Comparison of ENCODE assay signal across 8 cellular contexts in genomic region chr11:61158691-61159381, GRCh38. TPM values are rescaled to one million over a fixed set of nuclear protein-coding genes. Genes with fewer than 3 reads are reported as not detected.
DNase-seq lines count a peak whose midpoint lies in the region; ATAC-seq and TF ChIP-seq lines count a peak whose summit lies in the region.

No MANE protein-coding gene starts in this region.

- H3K4me3 ChIP-seq in HCT116 (replicated peaks in 1 of 2; ENCODE audit: low read depth in 1 of 2, low read length in 2 of 2) (no peak overlapping the region), brain microvascular endothelial cell (ENCODE audit: low read depth, low read length) (no peak overlapping the region), mucosa of stomach (ENCODE audit: low read length) (no peak overlapping the region), lower leg skin (ENCODE audit: low read depth, poor library complexity, severe bottlenecking) (no peak overlapping the region)

- ATAC-seq in HCT116 = no peak
- ATAC-seq in GM21717 (IDR thresholded peaks at IDR 0.05; ENCODE audit: unreplicated experiment) = no peak

- no peak overlapping the region for H3K9ac ChIP-seq in HCT116 (ENCODE audit: low read length)
- H3K9ac ChIP-seq in mucosa of stomach (ENCODE audit: low read length) = peak overlapping the region; percentile 22

- peaks cover 5 to 8% of the 10 kb centered on the region in 2 experiments; a peak in 2 of 4 replicates for H3K9me3 ChIP-seq in HCT116 (ENCODE audit: control insufficient read depth in 1 of 2, insufficient read depth in 1 of 2, low read depth in 1 of 2, low read length in 2 of 2)
- H3K9me3 ChIP-seq in mucosa of stomach (ENCODE audit: control insufficient read depth, low read length) = no peaks in the 10 kb centered on the region

- no peaks in the 10 kb centered on the region for H3K9me2 ChIP-seq in HCT116 (ENCODE audit: insufficient read depth)

- no peak for TF ChIP-seq POLR2A in HCT116 (IDR thresholded peaks at IDR 0.05; ENCODE audit: borderline replicate concordance, extremely low read depth, insufficient read depth, insufficient read length)
- no peak for TF ChIP-seq POLR2A in lower leg skin (IDR thresholded peaks at IDR 0.05)

- H3K4me1 ChIP-seq in HCT116 (ENCODE audit: control insufficient read depth in 1 of 2, insufficient read depth in 2 of 2, low read length in 2 of 2) = peaks cover 22 to 45% of the 10 kb centered on the region in 2 experiments
- H3K4me1 ChIP-seq in mucosa of stomach (ENCODE audit: control insufficient read depth, insufficient read depth, low read length) = peaks cover 43% of the 10 kb centered on the region

- peaks cover 66% of the 10 kb centered on the region for H3K79me2 ChIP-seq in HCT116 (ENCODE audit: insufficient read depth, low read length)

- WGBS in lower leg skin, 2 donors = 12 to 19% methylated on average over 3 of the region's 3 CpGs

- CTCF ChIA-PET in HCT116 (lab: Charles Lee) = no interaction called here

- H3K27ac ChIP-seq in HCT116 (ENCODE audit: low read depth, low read length) = no peak overlapping the region
- peak overlapping the region; percentile 7 for H3K27ac ChIP-seq in brain microvascular endothelial cell

- RAD21 ChIA-PET in HCT116 (lab: Charles Lee; ENCODE audit: low non-redundant PET in 1 of 2, low total read pairs in 2 of 2, uncharacterized antibody in 2 of 2, unreplicated experiment in 2 of 2) = no interaction called here

- no TSS peak for BruUV-seq in HCT116 (replicated peaks; lab: Mats Ljungman, UMichigan)

- DNase-seq in A172 (ENCODE audit: low spot score) (peak; percentile 73), HCT116 (ENCODE audit: low read depth, low spot score) (no peak), brain microvascular endothelial cell (peak; percentile 32), lower leg skin (ENCODE audit: low spot score in 2 of 2) (no peak), NCI-H526 treated with DMSO at 0.1 percent for 48 hours (lab: John Stamatoyannopoulos, UW) (no peak)
- DNase-seq in central memory CD4-positive, alpha-beta T cell = no peak

- H3K36me3 ChIP-seq in HCT116 (ENCODE audit: control insufficient read depth in 1 of 2, insufficient read depth in 2 of 2, low read length in 2 of 2) (peaks cover 0 to 18% of the 10 kb centered on the region in 2 experiments; a peak in 2 of 4 replicates), brain microvascular endothelial cell (replicated peaks) (no peaks in the 10 kb centered on the region), mucosa of stomach (ENCODE audit: control insufficient read depth, insufficient read depth, low read length) (no peaks in the 10 kb centered on the region)

- TF ChIP-seq CTCF in HCT116 (IDR thresholded peaks at IDR 0.05 in 2 of 3, conservative IDR thresholded peaks at IDR 0.05 in 1 of 3; ENCODE audit: borderline replicate concordance in 1 of 3, insufficient read depth in 1 of 3, low read depth in 2 of 3, low read length in 2 of 3) = no peak
- TF ChIP-seq CTCF in brain microvascular endothelial cell (IDR thresholded peaks at IDR 0.05; ENCODE audit: low read depth, low read length, missing control alignments) = no peak
- TF ChIP-seq CTCF in lower leg skin (IDR thresholded peaks at IDR 0.05) = no peak

- H2AFZ ChIP-seq in HCT116 (ENCODE audit: low read depth, low read length, poor library complexity, severe bottlenecking) = no peak overlapping the region

- H3K4me2 ChIP-seq in HCT116 (ENCODE audit: low read length) = peak overlapping the region; percentile 13; the same call in 1 of the 2 replicates

- no peak for TF ChIP-seq RAD21 in HCT116 (IDR thresholded peaks at IDR 0.05; ENCODE audit: low read depth)

- no peaks in the 10 kb centered on the region for H4K20me1 ChIP-seq in HCT116 (ENCODE audit: insufficient read depth)

- intact Hi-C loops in HCT116 (cut with micrococcal nuclease) = no loop called here
- intact Hi-C loops in lower leg skin (cut with DNase I; ENCODE audit: low total_unique reads) = loop anchor here (10.0 kb wide), 1 partner anchor 1686 kb away; no protein-coding TSS in a partner anchor

- POLR2A ChIA-PET in HCT116 (lab: Charles Lee) = no interaction called here

- in situ Hi-C loops in brain microvascular endothelial cell (cut with HindIII; ENCODE audit: low pct_ligation_motif_present, low sequenced_read_pairs) = no loop called here

- H3K27me3 ChIP-seq in HCT116 (ENCODE audit: insufficient read depth, low read length) (no peaks in the 10 kb centered on the region), brain microvascular endothelial cell (replicated peaks) (no peaks in the 10 kb centered on the region), mucosa of stomach (ENCODE audit: control insufficient read depth, insufficient read depth, low read length) (no peaks in the 10 kb centered on the region)

TF ChIP-seq in HCT116, 20 proteins besides CTCF, POLR2A, EP300 and RAD21:
- no peak for TF ChIP-seq SRF (IDR thresholded peaks at IDR 0.05; ENCODE audit: low read depth)
- no peak for TF ChIP-seq JUND (IDR thresholded peaks at IDR 0.05)

RNA-seq across cellular contexts. Expression of gene VPS37C, which starts 2.4 kb away (rescaled TPM):
- 9.1 and 9.7 TPM in 2 replicates for total RNA-seq in A172 (2014; rRNA removed; shearing (Covaris generic))
- 23.1 TPM for total RNA-seq in HCT116 (2021; ENCODE audit: unreplicated experiment)
- polyA plus RNA-seq in HCT116 (2012) = 17.7 and 20.4 TPM in 2 replicates
- total RNA-seq in lower leg skin = 10 to 100 TPM; 19.6 to 27.6 (median 26.7) TPM

RNA-seq across cellular contexts. Expression of gene PGA3, which starts 44.5 kb away (rescaled TPM):
- not detected in 2 replicates for total RNA-seq in A172 (2014; rRNA removed; shearing (Covaris generic))
- total RNA-seq in HCT116 (2021; ENCODE audit: unreplicated experiment) (not detected), lower leg skin (1 to 10 TPM in 1 of 4 donors, under 1 TPM in 1, not detected in 2; 0.32 to 1.5 TPM)
- not detected in 2 replicates for polyA plus RNA-seq in HCT116 (2012)

RNA-seq across cellular contexts. Expression of gene CD5, which starts 56.5 kb away (rescaled TPM):
- not detected in 2 replicates for total RNA-seq in A172 (2014; rRNA removed; shearing (Covaris generic))
- total RNA-seq in HCT116 (2021; ENCODE audit: unreplicated experiment) (0.22 TPM), lower leg skin (under 1 TPM; 0.08 to 0.88 (median 0.38) TPM)
- 0.20 TPM in 2 replicates for polyA plus RNA-seq in HCT116 (2012)

Comparison
In these comparisons a context has a peak if more than half of its experiments do, and no peak if none do; other contexts are left out.
1. DNase-seq: peak in A172 (single experiment) and brain microvascular endothelial cell (single experiment); none in HCT116 (single experiment), central memory CD4-positive, alpha-beta T cell (single experiment), lower leg skin (0 of 2) and NCI-H526 treated with DMSO at 0.1 percent for 48 hours (single experiment).